In genomic region chr22:20624161-20624616, GRCh38 we compare ENCODE assay signal across 1 cellular context.
A peak's percentile ranks its signal among the peaks of the same experiment; 100 is the strongest.
TF ChIP-seq lines count a peak whose summit lies in the region.

No MANE protein-coding gene starts in this region.

TF ChIP-seq in K562, 482 proteins besides CTCF, POLR2A, EP300 and RAD21 (continued from another document):
- TF ChIP-seq USF1 (CRISPR knock-in tag; IDR thresholded peaks at IDR 0.05) = 0 out of 2 replicates have a peak, but pooled peaks have one; percentile 36
- no peak for TF ChIP-seq ZNF668 (CRISPR knock-in tag; IDR thresholded peaks at IDR 0.05)
- no peak for TF ChIP-seq SAFB2 (IDR thresholded peaks at IDR 0.05; ENCODE audit: borderline replicate concordance, low read depth, low read length, severe bottlenecking)
- peak; percentile 45; the same call in 1 of the 2 replicates for TF ChIP-seq STAG1 (CRISPR knock-in tag; IDR thresholded peaks at IDR 0.05; ENCODE audit: borderline replicate concordance)
- TF ChIP-seq ZEB2 (IDR thresholded peaks at IDR 0.05) = no peak
- TF ChIP-seq BHLHE40 (IDR thresholded peaks at IDR 0.05; ENCODE audit: low read length) = no peak
- no peak for TF ChIP-seq TBL1XR1 (IDR thresholded peaks at IDR 0.05; ENCODE audit: low read length in 2 of 2)
TF ChIP-seq in K562: peak in this region for 6.
